27 cellular contexts compared by ENCODE assay signal in the genomic region with DNA sequence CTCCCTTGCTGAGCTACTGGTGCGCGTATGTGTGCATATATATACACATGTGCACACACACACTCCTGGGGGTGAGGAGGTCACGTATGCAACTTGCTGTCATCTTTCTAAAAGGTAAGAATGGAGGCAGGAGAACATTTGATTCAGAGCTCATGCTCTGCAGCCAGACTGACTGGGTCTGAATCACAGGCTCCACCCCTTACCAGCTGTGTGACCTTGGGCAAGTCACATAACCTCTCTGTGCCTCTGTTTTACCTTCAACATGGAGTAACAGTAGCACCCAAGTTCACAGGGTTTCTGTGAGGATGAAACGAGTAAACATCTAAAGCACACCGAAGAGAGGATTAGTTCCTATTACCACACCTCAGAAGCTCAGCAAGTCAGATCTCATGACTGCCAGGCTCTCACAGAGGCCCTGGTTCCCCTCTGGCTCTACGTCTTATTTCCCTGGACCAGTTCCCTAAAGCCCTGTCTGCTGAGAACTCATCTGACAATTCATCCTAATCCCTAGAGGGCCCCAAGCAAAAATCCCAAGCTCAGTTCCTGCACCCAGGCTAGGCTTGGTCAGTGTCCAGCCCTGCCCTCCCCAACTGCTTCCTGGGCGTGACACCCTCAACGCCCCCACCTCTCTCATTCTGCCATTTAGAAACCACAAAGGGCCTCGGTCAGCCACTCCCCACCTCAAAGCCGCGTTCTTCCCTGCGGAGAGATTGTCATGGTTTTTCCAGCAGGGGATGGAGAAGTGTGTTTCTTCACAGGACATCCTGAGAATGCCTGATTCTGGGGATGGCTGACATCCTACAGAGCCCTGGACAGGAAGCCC. TPM values are rescaled to one million over a fixed set of nuclear protein-coding genes. Genes with fewer than 3 reads are reported as not detected.
DNase-seq lines count a peak whose midpoint lies in the region; ATAC-seq, FAIRE-seq and TF ChIP-seq lines count a peak whose summit lies in the region.
"Had no signal": no experiment of that assay in that cellular context is flagged by ENCODE, and none has a peak within 500 bp of the region (broad histone marks: within the 10 kb centered on the region; RNA-seq: fewer than 3 reads in every experiment).

No MANE protein-coding gene starts in this region.

- no peak overlapping the region for H2AK5ac ChIP-seq in H1 (ENCODE audit: low read depth, low read length)

- peaks cover 19% of the 10 kb centered on the region; the same call in 1 of the 2 replicates for H4K20me1 ChIP-seq in DOHH2 (ENCODE audit: control insufficient read depth, insufficient read depth, low read depth, low read length)
- peaks cover 0 to 7% of the 10 kb centered on the region in 2 experiments for H4K20me1 ChIP-seq in H1 (replicated peaks in 1 of 2; ENCODE audit: control insufficient read depth in 1 of 2, insufficient read depth in 2 of 2, low read length in 2 of 2)

- no peaks in the 10 kb centered on the region for H3F3A ChIP-seq in DOHH2 (ENCODE audit: control insufficient read depth, insufficient read depth)

- H2BK20ac ChIP-seq in H1 (ENCODE audit: low read length): no peak overlapping the region

- no peak overlapping the region for H2AFZ ChIP-seq in H1 (ENCODE audit: low read length)
- H2AFZ ChIP-seq: hepatocyte had no signal

- 87% methylated on average over 12 of the region's 12 CpGs; no CpG with 5 or more reads in 1 of the 2 experiments for WGBS in H1 (ENCODE audit: extremely low coverage in 1 of 2, insufficient coverage in 1 of 2, insufficient read length in 1 of 2, insufficient replicate concordance in 2 of 2, low coverage in 1 of 2, low lambda C conversion rate in 2 of 2, missing lambda C conversion rate in 1 of 2), 2 experiments

- intact Hi-C loops in posterior cingulate gyrus (cut with DNase I): no loop called here

- no peak for ATAC-seq in naive B cell (ENCODE audit: low read depth in 2 of 2)
- no peak for ATAC-seq in GM18498 (IDR thresholded peaks at IDR 0.05; ENCODE audit: unreplicated experiment)

- H3K23me2 ChIP-seq in H1 (ENCODE audit: low read depth, low read length): no peaks in the 10 kb centered on the region

- H3K27ac Mint-ChIP-seq in naive B cell: peak overlapping the region in 4 of 6 donors; percentile 3 to 61 (median 46)
- H3K27ac Mint-ChIP-seq: activated CD4-positive, alpha-beta T cell treated with anti-CD3 and anti-CD28 coated beads, Interleukin-2, amount 10 ng/mL, durations not matched to agents 24 days and 14 days; endodermal cell; HFFc6; memory B cell; progenitor cell of endocrine pancreas had no signal

- no peak overlapping the region for H3K56ac ChIP-seq in H1 (replicated peaks; ENCODE audit: insufficient read length, low read depth, low read length)

- peaks cover 0 to 4% of the 10 kb centered on the region in 2 donors for H3K36me3 Mint-ChIP-seq in naive B cell
- H3K36me3 Mint-ChIP-seq: memory B cell had no signal

- H3K27me3 ChIP-seq in DOHH2 (ENCODE audit: control insufficient read depth, low read length) (no peaks in the 10 kb centered on the region), H1 (replicated peaks in 1 of 4; ENCODE audit: control insufficient read depth in 3 of 4, extremely low read depth in 1 of 4, insufficient read depth in 3 of 4, low read length in 3 of 4) (no peaks in the 10 kb centered on the region)
- H3K27me3 ChIP-seq: hepatocyte, spleen, vagina had no signal

- CTCF ChIA-PET in H1 (lab: Charles Lee; ENCODE audit: partially characterized antibody): interaction anchor here (0.5 to 11.3 kb wide), 7 partner anchors 8 to 200 kb away, joined by 3 to 178 read pairs (median 8); no protein-coding TSS in a partner anchor

- H2BK15ac ChIP-seq in H1 (ENCODE audit: low read length): no peak overlapping the region

- no peak overlapping the region for H2BK12ac ChIP-seq in H1 (ENCODE audit: low read depth, low read length)

- H3K14ac ChIP-seq in H1 (ENCODE audit: insufficient read length): no peak overlapping the region

- H3K36me3 ChIP-seq in DOHH2 (ENCODE audit: control insufficient read depth, low read length) (peaks cover 63% of the 10 kb centered on the region), H1 (ENCODE audit: control insufficient read depth in 2 of 4, insufficient read depth in 4 of 4, low read length in 3 of 4) (no peaks in the 10 kb centered on the region)

- peaks cover 3% of the 10 kb centered on the region for H3K79me1 ChIP-seq in H1 (ENCODE audit: low read depth, low read length)

- H3K23ac ChIP-seq in H1 (ENCODE audit: insufficient read length): no peak overlapping the region

- no peak for TF ChIP-seq RAD21 in H1 (IDR thresholded peaks at IDR 0.05 in 1 of 2, conservative IDR thresholded peaks at IDR 0.05 in 1 of 2; ENCODE audit: low read depth in 2 of 2, low read length in 2 of 2)

- H3K9me3 Mint-ChIP-seq in naive B cell: peaks cover 0 to 5% (median 0%) of the 10 kb centered on the region in 7 donors
- H3K9me3 Mint-ChIP-seq: CD4-positive, alpha-beta memory T cell; central memory CD8-positive, alpha-beta T cell; endodermal cell; HFFc6; memory B cell; nephron had no signal

- H2BK5ac ChIP-seq in H1 (ENCODE audit: low read depth, low read length): no peak overlapping the region

- no peak for FAIRE-seq in H1 (lab: Jason Lieb, UNC)
- FAIRE-seq: GM12892, keratinocyte had no signal

- TF ChIP-seq CTCF in DOHH2 (IDR thresholded peaks at IDR 0.05; ENCODE audit: low read depth, low read length, poor library complexity, severe bottlenecking): no peak
- no peak for TF ChIP-seq CTCF in H1 (IDR thresholded peaks at IDR 0.05; ENCODE audit: control extremely low read depth in 1 of 3, insufficient read depth in 1 of 3, low read depth in 1 of 3, low read length in 3 of 3)
- TF ChIP-seq CTCF in GM10266 (IDR thresholded peaks at IDR 0.05; ENCODE audit: control insufficient read depth, insufficient read depth, low read depth, missing control alignments): no peak

- no peak overlapping the region for H3K18ac ChIP-seq in H1 (ENCODE audit: extremely low read depth, low read length)

- H3K79me2 ChIP-seq in DOHH2 (ENCODE audit: control insufficient read depth, low read length) (peaks cover 96% of the 10 kb centered on the region), H1 (ENCODE audit: control insufficient read depth in 1 of 2, insufficient read depth in 2 of 2, low read length in 2 of 2) (no peaks in the 10 kb centered on the region)
- H3K79me2 ChIP-seq: hepatocyte had no signal

- H3K9me3 ChIP-seq in DOHH2 (ENCODE audit: control insufficient read depth, insufficient read depth, low read length) (no peaks in the 10 kb centered on the region), H1 (ENCODE audit: insufficient read depth in 2 of 2, low read depth in 1 of 2, low read length in 1 of 2) (no peaks in the 10 kb centered on the region; a peak in 1 of 4 replicates)
- H3K9me3 ChIP-seq: spleen, vagina had no signal

- POLR2A ChIA-PET in H1 (lab: Charles Lee; ENCODE audit: partially characterized antibody): interaction anchor here (0.6 to 1.3 kb wide), 2 partner anchors 11 to 178 kb away, joined by 4 read pairs; no protein-coding TSS in a partner anchor

- no peak overlapping the region for H4K91ac ChIP-seq in H1 (replicated peaks; ENCODE audit: insufficient read length, low read length)

- H3K9ac ChIP-seq in H1 (replicated peaks in 1 of 4; ENCODE audit: extremely low read depth in 1 of 4, low read depth in 3 of 4, low read length in 3 of 4): no peak overlapping the region

- no peak for TF ChIP-seq POLR2A in H1 (IDR thresholded peaks at IDR 0.05; ENCODE audit: control extremely low read depth in 1 of 2, low read depth in 2 of 2, low read length in 2 of 2)

- H3K4me3 ChIP-seq in DOHH2 (ENCODE audit: low read length) (no peak overlapping the region), H1 (ENCODE audit: extremely low read depth in 1 of 4, insufficient read depth in 2 of 4, low read depth in 3 of 4, low read length in 4 of 4) (no peak overlapping the region)
- H3K4me3 ChIP-seq: hepatocyte, spleen, vagina had no signal

- H3K4me1 Mint-ChIP-seq in naive B cell: peaks cover 27 to 32% (median 31%) of the 10 kb centered on the region in 3 donors
- H3K4me1 Mint-ChIP-seq: activated CD4-positive, alpha-beta T cell treated with anti-CD3 and anti-CD28 coated beads, Interleukin-2, amount 10 ng/mL, durations not matched to agents 24 days and 14 days; CD4-positive, alpha-beta memory T cell; central memory CD8-positive, alpha-beta T cell had no signal

- no peak overlapping the region for H3K4ac ChIP-seq in H1 (replicated peaks; ENCODE audit: insufficient read length, low read depth, low read length)

- DNase-seq in SW480 (ENCODE audit: low spot score): peak; percentile 60
- DNase-seq in H1 (ENCODE audit: low read depth in 1 of 2, low spot score in 2 of 2): no peak
- DNase-seq in naive B cell: no peak
- DNase-seq in cerebellar nuclear complex (lab: John Stamatoyannopoulos, UW): no peak
- DNase-seq in posterior cingulate gyrus: no peak
- DNase-seq in GM10266 (ENCODE audit: extremely low spot score): no peak
- DNase-seq: activated CD4-positive, alpha-beta T cell treated with anti-CD3 and anti-CD28 coated beads, Interleukin-2, amount 10 ng/mL, durations not matched to agents 24 days and 14 days; activated effector memory CD4-positive, alpha-beta T cell treated with Interleukin-2 at 50 U/mL for 16 hours; CD4-positive, alpha-beta memory T cell; endodermal cell; foreskin fibroblast; HFFc6; KG1; NCI-H1930; NCI-H446; RPMI8226; spleen had no signal

- TF ChIP-seq EP300 in H1 (IDR thresholded peaks at IDR 0.05; ENCODE audit: borderline replicate concordance in 1 of 2, low read depth in 2 of 2, low read length in 2 of 2): no peak

- H3K4me3 Mint-ChIP-seq in naive B cell: no peak overlapping the region
- H3K4me3 Mint-ChIP-seq: activated CD4-positive, alpha-beta T cell treated with anti-CD3 and anti-CD28 coated beads, Interleukin-2, amount 10 ng/mL, durations not matched to agents 24 days and 14 days; CD4-positive, alpha-beta memory T cell; central memory CD8-positive, alpha-beta T cell; endodermal cell; HFFc6; memory B cell; nephron had no signal

- peak overlapping the region; percentile 62 for H3K27ac ChIP-seq in DOHH2 (ENCODE audit: low read depth, low read length)
- no peak overlapping the region for H3K27ac ChIP-seq in H1 (ENCODE audit: low read depth, low read length)
- H3K27ac ChIP-seq: hepatocyte, vagina had no signal

- H3K4me2 ChIP-seq in DOHH2 (ENCODE audit: low read length): peak overlapping the region; percentile 19; the same call in 1 of the 2 replicates
- no peak overlapping the region for H3K4me2 ChIP-seq in H1 (ENCODE audit: insufficient read depth in 1 of 2, low read depth in 2 of 2, low read length in 2 of 2)
- H3K4me2 ChIP-seq: hepatocyte had no signal

- H4K8ac ChIP-seq in H1 (ENCODE audit: extremely low read depth, insufficient read depth, low read length): no peak overlapping the region

- no peaks in the 10 kb centered on the region for H3K27me3 Mint-ChIP-seq in naive B cell
- H3K27me3 Mint-ChIP-seq: activated CD4-positive, alpha-beta T cell treated with anti-CD3 and anti-CD28 coated beads, Interleukin-2, amount 10 ng/mL, durations not matched to agents 24 days and 14 days; CD4-positive, alpha-beta memory T cell; central memory CD8-positive, alpha-beta T cell; memory B cell; progenitor cell of endocrine pancreas had no signal

- H3K9me2 ChIP-seq in DOHH2 (replicated peaks; ENCODE audit: control insufficient read depth, low read length): no peaks in the 10 kb centered on the region

- peaks cover 40% of the 10 kb centered on the region for H3K4me1 ChIP-seq in DOHH2 (ENCODE audit: control insufficient read depth, low read length)
- H3K4me1 ChIP-seq in H1 (replicated peaks in 1 of 4; ENCODE audit: control insufficient read depth in 3 of 4, insufficient read depth in 4 of 4, low read length in 3 of 4): peaks cover 0 to 5% (median 0%) of the 10 kb centered on the region in 4 experiments; a peak in 2 of 7 replicates

- H2BK120ac ChIP-seq in H1 (replicated peaks; ENCODE audit: low read depth, low read length): no peak overlapping the region

- H4K5ac ChIP-seq in H1 (ENCODE audit: insufficient read length, low read depth, low read length): no peak overlapping the region

RNA-seq across cellular contexts. Expression of gene ABR, which starts 28.7 kb away (rescaled TPM):
- 41.4 and 44.8 TPM in 2 replicates for total RNA-seq in H1 (2021; fragmentation: NEBNext Ultra II Directional; extraction: Animal tissue kit (Norgen Biotek cat#: 25700))
- polyA plus RNA-seq in H1 (2011; rRNA removed) (47.2 and 68.0 TPM in 2 replicates), naive B cell (ENCODE audit: low read depth in 6 of 6) (10 to 100 TPM in 5 of 6 donors, 1 to 10 TPM in 1; 4.3 to 47.2 (median 28.1) TPM)
- 42.5 TPM for polyA plus RNA-seq in H1 (2011; cell fraction: cytosol; rRNA removed)
- 102 TPM for polyA plus RNA-seq in H1 (2011; cell fraction: nucleus; rRNA removed)
- polyA plus RNA-seq in H1 (2012, experiment 1 of 2): 25.2 to 40.6 TPM (median 35.7 TPM) in 4 replicates
- 13.2 TPM for polyA plus RNA-seq in H1 (2012, experiment 2 of 2)
- 21.3 TPM for polyA plus RNA-seq in H1 (2013, experiment 1 of 2)
- 20.9 TPM for polyA plus RNA-seq in H1 (2013, experiment 2 of 2)
- polyA minus RNA-seq in H1 (2011; rRNA and poly(A)+ RNA removed): 25.8 and 37.2 TPM in 2 replicates
- 27.9 TPM for polyA minus RNA-seq in H1 (2011; cell fraction: cytosol; rRNA and poly(A)+ RNA removed)
- 34.7 TPM for polyA minus RNA-seq in H1 (2011; cell fraction: nucleus; rRNA and poly(A)+ RNA removed)
